In the genomic region with DNA sequence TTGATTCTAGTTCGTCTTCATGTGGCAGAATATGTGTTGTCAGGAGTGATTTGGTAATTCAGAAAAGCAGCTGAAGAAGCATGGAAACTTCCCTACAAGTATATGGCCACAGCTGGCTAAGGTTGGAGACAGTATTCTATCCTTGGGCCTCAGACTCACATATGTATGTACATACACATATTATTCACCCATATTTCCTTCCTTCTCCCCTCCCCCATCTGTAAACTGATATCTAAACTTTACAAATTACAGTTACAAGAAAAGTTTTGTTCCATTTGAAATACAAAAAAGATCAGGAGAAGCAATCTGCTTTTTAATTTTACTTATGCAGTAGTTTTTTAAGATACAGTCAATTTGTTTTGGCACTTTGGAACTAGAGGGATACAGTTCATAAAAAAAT, we compare ENCODE assay signal across 8 cellular contexts.
DNase-seq lines count a peak whose midpoint lies in the region; ATAC-seq and TF ChIP-seq lines count a peak whose summit lies in the region.

No MANE protein-coding gene starts in this region.

- no peaks in the 10 kb centered on the region for H3K9me2 ChIP-seq in MM.1S (replicated peaks; ENCODE audit: insufficient read depth, low read length)

- peaks cover 39% of the 10 kb centered on the region for H4K20me1 ChIP-seq in MM.1S (ENCODE audit: insufficient read depth, low read length)

- no peaks in the 10 kb centered on the region for H3K36me3 ChIP-seq in ES-I3 (ENCODE audit: insufficient read depth, low read length)
- peaks cover 5% of the 10 kb centered on the region; the same call in 1 of the 2 replicates for H3K36me3 ChIP-seq in MM.1S (replicated peaks; ENCODE audit: insufficient read depth, low read length)
- peaks cover 9% of the 10 kb centered on the region for H3K36me3 ChIP-seq in neuron (ENCODE audit: insufficient read depth, low read length)

- H3F3A ChIP-seq in MM.1S (ENCODE audit: insufficient read depth, low read length): peaks cover 25% of the 10 kb centered on the region

- peak overlapping the region; percentile 74 for H3K4me2 ChIP-seq in MM.1S (ENCODE audit: low read depth, low read length)

- H3K9ac ChIP-seq in ES-I3 (ENCODE audit: low read depth, low read length): peak overlapping the region; percentile 29; the same call in 1 of the 2 replicates
- peak overlapping the region; percentile 92 for H3K9ac ChIP-seq in MM.1S (ENCODE audit: low read length)

- H3K9me3 ChIP-seq in ES-I3 (ENCODE audit: control insufficient read depth, insufficient read depth, low read length) (no peaks in the 10 kb centered on the region), MM.1S (replicated peaks; ENCODE audit: insufficient read depth, low read length) (no peaks in the 10 kb centered on the region), neuron (ENCODE audit: low read length) (peaks cover 5% of the 10 kb centered on the region)

- ATAC-seq in GM18502 (IDR thresholded peaks at IDR 0.05; ENCODE audit: poor library complexity, unreplicated experiment): no peak

- H2AFZ ChIP-seq in MM.1S (ENCODE audit: low read length): no peak overlapping the region
- no peak overlapping the region for H2AFZ ChIP-seq in neuron (ENCODE audit: low read depth, low read length)

- H3K79me2 ChIP-seq in MM.1S (ENCODE audit: low read length): peaks cover 74% of the 10 kb centered on the region

- no peak for TF ChIP-seq CTCF in MM.1S (IDR thresholded peaks at IDR 0.05; ENCODE audit: low read length)
- TF ChIP-seq CTCF in choroid plexus epithelial cell (conservative IDR thresholded peaks at IDR 0.05; ENCODE audit: low read depth, low read length): no peak

- H3K27me3 ChIP-seq in MM.1S (replicated peaks; ENCODE audit: insufficient read depth, low read length): no peaks in the 10 kb centered on the region
- H3K27me3 ChIP-seq in neuron (ENCODE audit: insufficient read depth, low read length): no peaks in the 10 kb centered on the region

- H3K4me1 ChIP-seq in ES-I3 (ENCODE audit: insufficient read depth, low read length): peaks cover 3% of the 10 kb centered on the region; the same call in 1 of the 2 replicates
- H3K4me1 ChIP-seq in MM.1S (ENCODE audit: low read length): peaks cover 23% of the 10 kb centered on the region
- peaks cover 16% of the 10 kb centered on the region for H3K4me1 ChIP-seq in neuron (ENCODE audit: insufficient read depth, low read length)

- H3K4me3 ChIP-seq in MM.1S (ENCODE audit: low read length): peak overlapping the region; percentile 76
- H3K4me3 ChIP-seq in choroid plexus epithelial cell (ENCODE audit: low read depth, low read length): peak overlapping the region; percentile 89
- H3K4me3 ChIP-seq in neuron (ENCODE audit: low read length): peak overlapping the region; percentile 77

- H3K27ac ChIP-seq in MM.1S (ENCODE audit: low read length) (peak overlapping the region; percentile 99; the same call in 1 of the 2 replicates), substantia nigra (ENCODE audit: low read depth, low read length, poor library complexity, severe bottlenecking) (no peak overlapping the region)

- DNase-seq in MM.1S (peak; percentile 30), choroid plexus epithelial cell (ENCODE audit: low read depth) (peak; percentile 41), NCI-H2081 treated with DMSO at 0.1 percent for 48 hours (lab: John Stamatoyannopoulos, UW) (no peak), anterior cingulate cortex (lab: John Stamatoyannopoulos, UW) (no peak), substantia nigra (lab: John Stamatoyannopoulos, UW) (no peak)

Comparison
In these comparisons a context has a peak if more than half of its experiments do, and no peak if none do; other contexts are left out.
1. DNase-seq: peak in MM.1S (single experiment) and choroid plexus epithelial cell (single experiment); none in NCI-H2081 treated with DMSO at 0.1 percent for 48 hours (single experiment), anterior cingulate cortex (0 of 58) and substantia nigra (0 of 49).
2. Peak in every context shown above with its lines, with median percentiles within 50 percentile points of each other: H3K4me3 ChIP-seq.